ENCODE assay signal across 15 cellular contexts in the genomic region with DNA sequence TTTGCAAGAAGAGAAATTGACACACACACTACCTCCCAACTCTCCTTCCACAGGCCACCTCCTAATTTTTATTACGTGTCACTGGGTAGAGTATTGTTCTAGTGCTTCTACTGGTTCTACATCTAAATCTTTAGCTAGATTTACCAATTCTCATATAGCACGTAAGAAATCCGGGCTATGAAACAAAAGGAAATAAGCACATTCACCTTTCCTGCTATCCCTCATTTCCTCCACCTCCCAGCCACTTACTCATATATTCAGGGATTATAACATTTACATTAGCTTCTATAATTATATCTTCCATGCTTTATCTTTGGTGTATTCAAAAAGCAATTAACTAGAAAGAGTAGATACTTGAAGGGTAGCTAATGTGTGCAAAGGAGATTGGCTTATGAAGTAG. TPM values are rescaled to one million over a fixed set of nuclear protein-coding genes. Genes with fewer than 3 reads are reported as not detected.
A peak's percentile ranks its signal among the peaks of the same experiment; 100 is the strongest.
DNase-seq lines count a peak whose midpoint lies in the region; ATAC-seq, FAIRE-seq and TF ChIP-seq lines count a peak whose summit lies in the region.
"Had no signal": no experiment of that assay in that cellular context is flagged by ENCODE, and none has a peak within 500 bp of the region (broad histone marks: within the 10 kb centered on the region; RNA-seq: fewer than 3 reads in every experiment).

No MANE protein-coding gene starts in this region.

- H3K9me3 ChIP-seq in CD4-positive, CD25-positive, alpha-beta regulatory T cell (ENCODE audit: control insufficient read depth in 2 of 2, low read length in 2 of 2): peaks cover 0 to 1% of the 10 kb centered on the region in 2 experiments
- no peaks in the 10 kb centered on the region for H3K9me3 ChIP-seq in psoas muscle

- H3K36me3 Mint-ChIP-seq in CD4-positive, CD25-positive, alpha-beta regulatory T cell: peaks cover 6% of the 10 kb centered on the region
- peaks cover 16% of the 10 kb centered on the region for H3K36me3 Mint-ChIP-seq in activated CD4-positive, alpha-beta memory T cell treated with anti-CD3 and anti-CD28 coated beads for 36 hours

- peak; percentile 48 for FAIRE-seq in GM12891 (lab: Jason Lieb, UNC)
- FAIRE-seq: H1 had no signal

- ATAC-seq in CD4-positive, CD25-positive, alpha-beta regulatory T cell (ENCODE audit: low read depth in 2 of 2): no peak
- ATAC-seq in foreskin keratinocyte (no peak), GM19455 (IDR thresholded peaks at IDR 0.05; ENCODE audit: unreplicated experiment) (no peak), psoas muscle (no peak)

- TF ChIP-seq CTCF in foreskin keratinocyte (conservative IDR thresholded peaks at IDR 0.05) (no peak), psoas muscle (IDR thresholded peaks at IDR 0.05) (no peak)

- DNase-seq in CD4-positive, CD25-positive, alpha-beta regulatory T cell: no peak
- no peak for DNase-seq in GM12891 (ENCODE audit: insufficient read length, low spot score)
- DNase-seq in activated CD4-positive, alpha-beta memory T cell treated with anti-CD3 and anti-CD28 coated beads for 36 hours: no peak
- no peak for DNase-seq in foreskin keratinocyte
- no peak for DNase-seq in psoas muscle
- no peak for DNase-seq in midbrain (lab: John Stamatoyannopoulos, UW)
- no peak for DNase-seq in NCI-H2107 (lab: John Stamatoyannopoulos, UW)
- DNase-seq: brain microvascular endothelial cell, heart right ventricle, NCI-H1930, SHP77 had no signal

- H3K27me3 Mint-ChIP-seq in CD4-positive, CD25-positive, alpha-beta regulatory T cell: no peaks in the 10 kb centered on the region
- H3K27me3 Mint-ChIP-seq in activated CD4-positive, alpha-beta memory T cell treated with anti-CD3 and anti-CD28 coated beads for 36 hours: no peaks in the 10 kb centered on the region

- CTCF ChIA-PET in activated CD4-positive, alpha-beta memory T cell treated with anti-CD3 and anti-CD28 coated beads for 36 hours (lab: Charles Lee): interaction anchor here (0.6 to 1.8 kb wide), 8 partner anchors 15 to 230 kb away, joined by 3 to 6 read pairs (median 3); partner anchors contain the start of gene RASL11A

- no peak for TF ChIP-seq POLR2A in GM12891 (IDR thresholded peaks at IDR 0.05; ENCODE audit: low read depth, low read length)

- no peaks in the 10 kb centered on the region for H3K36me3 ChIP-seq in CD4-positive, CD25-positive, alpha-beta regulatory T cell (ENCODE audit: control insufficient read depth, insufficient read depth, low read length)
- H3K36me3 ChIP-seq in psoas muscle (ENCODE audit: insufficient read depth in 1 of 2, low read depth in 1 of 2): no peaks in the 10 kb centered on the region
- H3K36me3 ChIP-seq: brain microvascular endothelial cell, heart right ventricle had no signal

- no peaks in the 10 kb centered on the region for H3K27me3 ChIP-seq in CD4-positive, CD25-positive, alpha-beta regulatory T cell (ENCODE audit: control insufficient read depth, insufficient read depth, low read length)
- H3K27me3 ChIP-seq in foreskin keratinocyte (no peaks in the 10 kb centered on the region), psoas muscle (ENCODE audit: insufficient read depth in 3 of 3, low read length in 2 of 3) (no peaks in the 10 kb centered on the region)
- H3K27me3 ChIP-seq: brain microvascular endothelial cell, heart right ventricle had no signal

- peak overlapping the region; percentile 73 for H3K4me3 ChIP-seq in CD4-positive, CD25-positive, alpha-beta regulatory T cell (ENCODE audit: low read depth, low read length)
- no peak overlapping the region for H3K4me3 ChIP-seq in psoas muscle
- H3K4me3 ChIP-seq: heart right ventricle had no signal

- H3K4me3 Mint-ChIP-seq in CD4-positive, CD25-positive, alpha-beta regulatory T cell: peak overlapping the region; percentile 48 to 78 (median 57)
- peak overlapping the region; percentile 36 for H3K4me3 Mint-ChIP-seq in activated CD4-positive, alpha-beta memory T cell treated with anti-CD3 and anti-CD28 coated beads for 36 hours
- H3K4me3 Mint-ChIP-seq: CD14-positive monocyte had no signal

- H3K9me3 Mint-ChIP-seq in CD4-positive, CD25-positive, alpha-beta regulatory T cell: peaks cover 0 to 10% (median 0%) of the 10 kb centered on the region in 7 donors
- peaks cover 12% of the 10 kb centered on the region for H3K9me3 Mint-ChIP-seq in activated CD4-positive, alpha-beta memory T cell treated with anti-CD3 and anti-CD28 coated beads for 36 hours

- H3K4me1 Mint-ChIP-seq in CD4-positive, CD25-positive, alpha-beta regulatory T cell: peaks cover 59 to 89% (median 70%) of the 10 kb centered on the region in 4 donors
- H3K4me1 Mint-ChIP-seq in activated CD4-positive, alpha-beta memory T cell treated with anti-CD3 and anti-CD28 coated beads for 36 hours (ENCODE audit: low read depth): peaks cover 85% of the 10 kb centered on the region

- peak overlapping the region; percentile 84 to 89 (median 86) for H3K27ac Mint-ChIP-seq in CD4-positive, CD25-positive, alpha-beta regulatory T cell
- H3K27ac Mint-ChIP-seq in activated CD4-positive, alpha-beta memory T cell treated with anti-CD3 and anti-CD28 coated beads for 36 hours: peak overlapping the region; percentile 92

- 80 to 85% (median 84%) methylated on average over 3 of the region's 3 CpGs for WGBS in psoas muscle, 3 donors

- peak overlapping the region; percentile 95 for H3K27ac ChIP-seq in CD4-positive, CD25-positive, alpha-beta regulatory T cell (ENCODE audit: insufficient read depth, low read length, poor library complexity, severe bottlenecking)
- H3K27ac ChIP-seq in foreskin keratinocyte (peak overlapping the region; percentile 85), psoas muscle (no peak overlapping the region)
- H3K27ac ChIP-seq: HL-60 had no signal

- intact Hi-C loops in activated CD4-positive, alpha-beta memory T cell treated with anti-CD3 and anti-CD28 coated beads for 36 hours (cut with micrococcal nuclease): loop anchor here (1.0 to 5.0 kb wide), 12 partner anchors 15 to 1230 kb away; partner anchors contain the start of genes LNX2, MTIF3, POLR1D and RPL21
- intact Hi-C loops in psoas muscle (cut with DNase I): no loop called here

- POLR2A ChIA-PET in activated CD4-positive, alpha-beta memory T cell treated with anti-CD3 and anti-CD28 coated beads for 36 hours (lab: Charles Lee): interaction anchor here (0.6 to 3.8 kb wide), 10 partner anchors 17 to 222 kb away, joined by 3 to 25 read pairs (median 4); partner anchors contain the start of gene RPL21

- peaks cover 52% of the 10 kb centered on the region for H3K4me1 ChIP-seq in CD4-positive, CD25-positive, alpha-beta regulatory T cell (ENCODE audit: control insufficient read depth, insufficient read depth, low read length, poor library complexity, severe bottlenecking)
- H3K4me1 ChIP-seq in foreskin keratinocyte (peaks cover 11% of the 10 kb centered on the region), psoas muscle (peaks cover 63% of the 10 kb centered on the region)

TF ChIP-seq in GM12891, 5 proteins besides CTCF, POLR2A, EP300 and RAD21:
- TF ChIP-seq TAF1 (IDR thresholded peaks at IDR 0.05; ENCODE audit: low read depth, low read length): no peak
- TF ChIP-seq POLR2AphosphoS5 (IDR thresholded peaks at IDR 0.05; ENCODE audit: low read depth, low read length): no peak
- TF ChIP-seq PAX5 (IDR thresholded peaks at IDR 0.05; ENCODE audit: insufficient read depth, low read length, severe bottlenecking): no peak
- TF ChIP-seq SPI1 (IDR thresholded peaks at IDR 0.05; ENCODE audit: low read depth, low read length): no peak

RNA-seq across cellular contexts. Expression of gene USP12, which starts 39.7 kb away (rescaled TPM):
- total RNA-seq in CD4-positive, CD25-positive, alpha-beta regulatory T cell: 67.6 TPM
- polyA plus RNA-seq in CD4-positive, CD25-positive, alpha-beta regulatory T cell: 10 to 100 TPM; 13.5 to 20.7 (median 15.6) TPM
- 18.8 TPM for polyA plus RNA-seq in GM12891 (2012; ENCODE audit: low read depth, missing spikeins)
- 10 to 100 TPM; 39.4 to 40.6 TPM for total RNA-seq in activated CD4-positive, alpha-beta memory T cell treated with anti-CD3 and anti-CD28 coated beads for 36 hours
- total RNA-seq in foreskin keratinocyte (19.6 and 21.1 TPM in 2 replicates), psoas muscle (10 to 100 TPM; 15.9 to 24.0 (median 20.1) TPM)
- polyA plus RNA-seq in foreskin keratinocyte (8.8 and 10.6 TPM in 2 replicates), psoas muscle (10 to 100 TPM; 13.1 to 31.7 (median 25.3) TPM)
